In genomic region chr19:19461671-19462622, GRCh38 we compare ENCODE assay signal across 8 cellular contexts. TPM values are rescaled to one million over a fixed set of nuclear protein-coding genes. Genes with fewer than 3 reads are reported as not detected.
DNase-seq lines count a peak whose midpoint lies in the region; ATAC-seq and TF ChIP-seq lines count a peak whose summit lies in the region.

No MANE protein-coding gene starts in this region.

- peak overlapping the region; percentile 12 to 48 for H3K4me3 ChIP-seq in muscle layer of duodenum (ENCODE audit: low read depth in 1 of 2, low read length in 2 of 2)

- peaks cover 84 to 89% (median 86%) of the 10 kb centered on the region in 3 donors for H3K4me1 Mint-ChIP-seq in T-cell

- ATAC-seq in T-cell (replicated peaks in 1 of 4) (no peak), GM18870 (IDR thresholded peaks at IDR 0.05; ENCODE audit: unreplicated experiment) (no peak)

- H3K36me3 ChIP-seq in muscle layer of duodenum (ENCODE audit: control insufficient read depth in 1 of 2, insufficient read depth in 2 of 2, low read length in 2 of 2) = peaks cover 17 to 21% of the 10 kb centered on the region in 2 donors

- peak overlapping the region; percentile 93 to 100 for H3K27ac Mint-ChIP-seq in T-cell

- no peaks in the 10 kb centered on the region for H3K27me3 ChIP-seq in muscle layer of duodenum (ENCODE audit: low read depth, low read length)

- H3K9me3 Mint-ChIP-seq in T-cell = no peaks in the 10 kb centered on the region

- no peaks in the 10 kb centered on the region for H3K9me3 ChIP-seq in muscle layer of duodenum (ENCODE audit: control insufficient read depth in 1 of 2, low read length in 2 of 2)

- no peak for TF ChIP-seq POLR2A in erythroblast (IDR thresholded peaks at IDR 0.05; ENCODE audit: low read length)

- peak overlapping the region; percentile 84 for H3K27ac ChIP-seq in muscle layer of duodenum (ENCODE audit: low read length)

- CTCF ChIA-PET in T-cell (lab: Charles Lee) = interaction anchor here in 1 of 2 donors (0.6 kb wide), 1 partner anchor 936 kb away, joined by 4 read pairs; no protein-coding TSS in a partner anchor

- peaks cover 22% of the 10 kb centered on the region for H3K36me3 Mint-ChIP-seq in T-cell

- peaks cover 49 to 72% of the 10 kb centered on the region in 2 donors for H3K4me1 ChIP-seq in muscle layer of duodenum (ENCODE audit: control insufficient read depth in 1 of 2, insufficient read depth in 2 of 2, low read length in 2 of 2)

- peak overlapping the region; percentile 80 to 97 (median 84) for H3K4me3 Mint-ChIP-seq in T-cell

- peak; percentile 24 to 25 for DNase-seq in NCI-H2081 (lab: John Stamatoyannopoulos, UW)
- DNase-seq in NCI-H2081 treated with DMSO at 0.1 percent for 48 hours (lab: John Stamatoyannopoulos, UW) = no peak
- peak in 11 of 34 experiments; percentile 13 to 34 (median 24) for DNase-seq in T-cell
- peak; percentile 86 for DNase-seq in erythroblast (lab: John Stamatoyannopoulos, UW)
- DNase-seq in NOMO-1 treated with DMSO at 0.1 percent for 48 hours (lab: John Stamatoyannopoulos, UW; ENCODE audit: unreplicated experiment) = no peak
- no peak for DNase-seq in mesenteric fat pad (ENCODE audit: low spot score)

- POLR2A ChIA-PET in T-cell (lab: Charles Lee) = no interaction called here

- no peaks in the 10 kb centered on the region for H3K27me3 Mint-ChIP-seq in T-cell

RNA-seq across cellular contexts. Expression of gene TSSK6, which starts 53.4 kb away (rescaled TPM):
- 10 to 100 TPM in 3 of 5 donors, 1 to 10 TPM in 2; 3.9 to 13.0 (median 11.0) TPM for total RNA-seq in T-cell
- total RNA-seq in mesenteric fat pad = 0.74 TPM

RNA-seq across cellular contexts. Expression of gene NDUFA13, which starts 54.1 kb away (rescaled TPM):
- 100 to 1,000 TPM; 188 to 235 (median 233) TPM for total RNA-seq in T-cell
- 295 TPM for total RNA-seq in mesenteric fat pad

RNA-seq across cellular contexts. Expression of gene GATAD2A, which starts 56.5 kb away (rescaled TPM):
- total RNA-seq in T-cell = 100 to 1,000 TPM; 114 to 144 (median 133) TPM
- total RNA-seq in mesenteric fat pad = 98.9 TPM

Comparison
In these comparisons a context has a peak if more than half of its experiments do, and no peak if none do; other contexts are left out.
1. DNase-seq: peak in NCI-H2081 (2 of 2) and erythroblast (2 of 2); none in NCI-H2081 treated with DMSO at 0.1 percent for 48 hours (single experiment), NOMO-1 treated with DMSO at 0.1 percent for 48 hours (single experiment) and mesenteric fat pad (single experiment).